Comparison of ENCODE assay signal across 13 cellular contexts in the genomic region with DNA sequence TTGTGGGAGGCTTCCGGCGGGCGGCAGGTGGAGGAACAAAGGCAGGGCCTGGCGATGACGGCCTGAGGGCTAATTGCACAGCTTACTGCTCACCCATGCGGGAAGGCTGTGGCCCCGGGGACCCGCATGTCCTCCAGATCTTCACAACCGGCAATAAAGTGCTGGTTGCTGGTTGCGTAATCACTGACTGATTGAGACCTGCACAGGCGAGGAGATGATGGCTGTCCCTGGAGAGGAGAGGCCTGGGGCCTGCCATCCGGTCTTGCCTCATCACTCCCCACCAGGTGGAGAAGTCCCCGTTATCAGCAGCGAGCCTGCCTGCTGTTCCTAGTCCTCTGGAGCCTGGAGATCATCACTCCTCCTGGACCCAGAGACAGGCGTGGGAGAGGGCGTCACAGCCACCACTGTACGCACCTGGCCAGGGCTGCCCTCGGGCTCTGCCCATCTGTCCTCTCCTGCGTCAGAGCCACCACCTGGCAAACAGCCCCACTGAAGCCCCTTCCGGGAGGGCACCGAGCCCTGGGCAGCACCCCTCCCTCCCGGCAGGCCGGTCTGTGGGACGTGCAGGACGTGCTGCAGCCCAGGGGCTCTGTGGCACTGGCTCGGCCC. TPM values are rescaled to one million over a fixed set of nuclear protein-coding genes. Genes with fewer than 3 reads are reported as not detected.
"Had no signal": no experiment of that assay in that cellular context is flagged by ENCODE, and none has a peak within 500 bp of the region (broad histone marks: within the 10 kb centered on the region; RNA-seq: fewer than 3 reads in every experiment).

No MANE protein-coding gene starts in this region.

- H3K4me1 Mint-ChIP-seq: natural killer cell had no signal

- H3K27ac Mint-ChIP-seq: activated CD4-positive, alpha-beta memory T cell treated with anti-CD3 and anti-CD28 coated beads for 36 hours; natural killer cell had no signal

- H3K27me3 ChIP-seq: cardiac muscle cell, thyroid gland, vagina had no signal

- H3K27me3 Mint-ChIP-seq: activated CD4-positive, alpha-beta memory T cell treated with anti-CD3 and anti-CD28 coated beads for 36 hours had no signal

- H3K9me3 Mint-ChIP-seq: activated CD4-positive, alpha-beta memory T cell treated with anti-CD3 and anti-CD28 coated beads for 36 hours; natural killer cell had no signal

- H3K4me1 ChIP-seq: prostate gland, thyroid gland, vagina had no signal

- ATAC-seq: natural killer cell had no signal

- H3K9me3 ChIP-seq: prostate gland, thyroid gland, vagina had no signal

- H3K4me3 Mint-ChIP-seq: activated CD4-positive, alpha-beta memory T cell treated with anti-CD3 and anti-CD28 coated beads for 36 hours; natural killer cell had no signal

- H3K4me3 ChIP-seq: cardiac muscle cell, prostate gland, thyroid gland, vagina had no signal

- H3K36me3 ChIP-seq: cardiac muscle cell, prostate gland, thyroid gland, vagina had no signal

- DNase-seq: activated CD4-positive, alpha-beta memory T cell treated with anti-CD3 and anti-CD28 coated beads for 36 hours; activated T-cell treated with anti-CD3 and anti-CD28 coated beads, Interleukin-2, amount 50 U/mL, for 48 hours; foreskin melanocyte; natural killer cell; nucleus accumbens; stimulated activated CD4-positive, alpha-beta T cell treated with anti-CD3 and anti-CD28 coated beads, Interleukin-4, amount 100 ng/mL, for 24 hours; thyroid gland had no signal

- H3K27ac ChIP-seq: cardiac muscle cell, prostate gland, thyroid gland, vagina had no signal

- H3K36me3 Mint-ChIP-seq: activated CD4-positive, alpha-beta memory T cell treated with anti-CD3 and anti-CD28 coated beads for 36 hours; natural killer cell had no signal

RNA-seq across cellular contexts. Expression of a gene that starts 18.7 kb away (rescaled TPM):
- total RNA-seq: activated CD4-positive, alpha-beta memory T cell treated with anti-CD3 and anti-CD28 coated beads for 36 hours; mononuclear cell; natural killer cell had no signal

RNA-seq across cellular contexts. Expression of a gene that starts 59.5 kb away (rescaled TPM):
- total RNA-seq: endothelial cell of umbilical vein, lung microvascular endothelial cell had no signal
- polyA plus RNA-seq: endothelial cell of umbilical vein had no signal
